In genomic region chr6:90219168-90219985, GRCh38 we compare ENCODE assay signal across 8 cellular contexts.
DNase-seq lines count a peak whose midpoint lies in the region; ATAC-seq lines count a peak whose summit lies in the region.

No MANE protein-coding gene starts in this region.

- H3K36me3 ChIP-seq in adipocyte (ENCODE audit: control insufficient read depth, insufficient read depth, low read length, severe bottlenecking) = no peaks in the 10 kb centered on the region
- H3K36me3 ChIP-seq in iPS-15b (ENCODE audit: control insufficient read depth, insufficient read depth, low read length) = no peaks in the 10 kb centered on the region

- ATAC-seq in GM21423 (IDR thresholded peaks at IDR 0.05; ENCODE audit: unreplicated experiment) (no peak), GM21360 (IDR thresholded peaks at IDR 0.05; ENCODE audit: unreplicated experiment) (no peak)

- H3K9me3 Mint-ChIP-seq in activated T-helper 2 cell treated with anti-CD3 and anti-CD28 coated beads, Interferon-gamma antibody, Interleukin-2, Interleukin-4, amounts not matched to agents 10 μg/mL and 5 μg/mL and 100 μg/mL, durations not matched to agents 14 hours and 24 hours and 36 hours = peaks cover 13% of the 10 kb centered on the region

- H3K9me3 ChIP-seq in adipocyte (ENCODE audit: control insufficient read depth, low read length) (peaks cover 10% of the 10 kb centered on the region), iPS-15b (ENCODE audit: control insufficient read depth, insufficient read depth, low read length) (peaks cover 7% of the 10 kb centered on the region)

- H3K4me3 Mint-ChIP-seq in activated T-helper 2 cell treated with anti-CD3 and anti-CD28 coated beads, Interferon-gamma antibody, Interleukin-2, Interleukin-4, amounts not matched to agents 10 μg/mL and 5 μg/mL and 100 μg/mL, durations not matched to agents 14 hours and 24 hours and 36 hours (ENCODE audit: low read depth) = no peak overlapping the region

- H3K4me1 ChIP-seq in adipocyte (ENCODE audit: control insufficient read depth, insufficient read depth, low read length) (peaks cover 27% of the 10 kb centered on the region), iPS-15b (ENCODE audit: control insufficient read depth, insufficient read depth, low read length) (peaks cover 38% of the 10 kb centered on the region)

- peaks cover 47% of the 10 kb centered on the region for H3K36me3 Mint-ChIP-seq in activated T-helper 2 cell treated with anti-CD3 and anti-CD28 coated beads, Interferon-gamma antibody, Interleukin-2, Interleukin-4, amounts not matched to agents 10 μg/mL and 5 μg/mL and 100 μg/mL, durations not matched to agents 14 hours and 24 hours and 36 hours (ENCODE audit: low read depth)

- H3K4me1 Mint-ChIP-seq in activated T-helper 2 cell treated with anti-CD3 and anti-CD28 coated beads, Interferon-gamma antibody, Interleukin-2, Interleukin-4, amounts not matched to agents 10 μg/mL and 5 μg/mL and 100 μg/mL, durations not matched to agents 14 hours and 24 hours and 36 hours (ENCODE audit: low read depth) = peaks cover 25% of the 10 kb centered on the region

- no peaks in the 10 kb centered on the region for H3K27me3 Mint-ChIP-seq in activated T-helper 2 cell treated with anti-CD3 and anti-CD28 coated beads, Interferon-gamma antibody, Interleukin-2, Interleukin-4, amounts not matched to agents 10 μg/mL and 5 μg/mL and 100 μg/mL, durations not matched to agents 14 hours and 24 hours and 36 hours (ENCODE audit: low read depth)

- H3K9ac ChIP-seq in adipocyte (ENCODE audit: low read length) (peak overlapping the region; percentile 32), iPS-15b (ENCODE audit: low read depth, low read length) (peak overlapping the region; percentile 37)

- no peak overlapping the region for H3K27ac Mint-ChIP-seq in activated T-helper 2 cell treated with anti-CD3 and anti-CD28 coated beads, Interferon-gamma antibody, Interleukin-2, Interleukin-4, amounts not matched to agents 10 μg/mL and 5 μg/mL and 100 μg/mL, durations not matched to agents 14 hours and 24 hours and 36 hours

- intact Hi-C loops in activated T-helper 2 cell treated with anti-CD3 and anti-CD28 coated beads, Interferon-gamma antibody, Interleukin-2, Interleukin-4, amounts not matched to agents 10 μg/mL and 5 μg/mL and 100 μg/mL, durations not matched to agents 14 hours and 24 hours and 36 hours (cut with micrococcal nuclease) = loop anchor here (1.0 to 2.0 kb wide), 3 partner anchors 15 to 65 kb away; no protein-coding TSS in a partner anchor

- H3K4me3 ChIP-seq in adipocyte (ENCODE audit: low read length) = peak overlapping the region; percentile 74
- H3K4me3 ChIP-seq in iPS-15b (ENCODE audit: low read depth, low read length) = no peak overlapping the region
- peak overlapping the region in 1 of 7 experiments; percentile 8 for H3K4me3 ChIP-seq in skin epidermis

- peak; percentile 68 for DNase-seq in DMS153 treated with DMSO at 0.1 percent for 48 hours (lab: John Stamatoyannopoulos, UW; ENCODE audit: unreplicated experiment)
- peak; percentile 27 for DNase-seq in NAMALWA (ENCODE audit: low spot score)
- DNase-seq in adipocyte (ENCODE audit: low read depth) = peak; percentile 85
- DNase-seq in activated T-helper 2 cell treated with anti-CD3 and anti-CD28 coated beads, Interferon-gamma antibody, Interleukin-2, Interleukin-4, amounts not matched to agents 10 μg/mL and 5 μg/mL and 100 μg/mL, durations not matched to agents 14 hours and 24 hours and 36 hours (ENCODE audit: low spot score) = no peak

- peak overlapping the region in 20 of 21 experiments; percentile 40 to 86 (median 79) for H3K27ac ChIP-seq in skin epidermis

- H3K27me3 ChIP-seq in adipocyte (replicated peaks; ENCODE audit: control insufficient read depth, insufficient read depth, low read length) = no peaks in the 10 kb centered on the region
- no peaks in the 10 kb centered on the region for H3K27me3 ChIP-seq in iPS-15b (ENCODE audit: control insufficient read depth, insufficient read depth, low read length)
